26 cellular contexts compared by ENCODE assay signal in genomic region chr5:78622302-78622971, GRCh38. TPM values are rescaled to one million over a fixed set of nuclear protein-coding genes. Genes with fewer than 3 reads are reported as not detected.
"Had no signal": no experiment of that assay in that cellular context is flagged by ENCODE, and none has a peak within 500 bp of the region (broad histone marks: within the 10 kb centered on the region; RNA-seq: fewer than 3 reads in every experiment).

No MANE protein-coding gene starts in this region.

- H3K27me3 ChIP-seq: testis had no signal

- H3K9me3 ChIP-seq: testis had no signal

- H3K4me3 Mint-ChIP-seq: activated CD8-positive, alpha-beta T cell treated with anti-CD3 and anti-CD28 coated beads, Interleukin-2, amount 10 ng/mL, durations not matched to agents 7 days and 5 days; activated T-helper 1 cell treated with anti-CD3 and anti-CD28 coated beads, Interleukin-12 subunit alpha, Interleukin-12 subunit beta, Interleukin-2, Interleukin-4 antibody, amounts not matched to agents 30 ng/mL and 10 ng/mL and 1 ng/mL, durations not matched to agents 14 hours and 24 hours and 36 hours; brain; immature natural killer cell; natural killer cell treated with Interleukin-12 subunit alpha and Interleukin-12 subunit beta and Interleukin-15 and Interleukin-18, amount 100 ng/mL, for 72 hours; stimulated activated naive B cell treated with anti-CD40 and anti-IgM and Interleukin-4, amounts not matched to agents 10 μg/mL and 1 μg/mL and 100 μg/mL, for 72 hours; type B pancreatic cell had no signal

- H3K27ac ChIP-seq: left ventricle myocardium inferior, testis, WERI-Rb-1 had no signal

- FAIRE-seq: colon, endothelial cell of umbilical vein had no signal

- H3K27me3 Mint-ChIP-seq: stimulated activated naive B cell treated with anti-CD40 and anti-IgM and Interleukin-4, amounts not matched to agents 10 μg/mL and 1 μg/mL and 100 μg/mL, for 72 hours had no signal

- H3K4me3 ChIP-seq: left ventricle myocardium inferior, testis had no signal

- ATAC-seq: activated CD8-positive, alpha-beta T cell treated with anti-CD3 and anti-CD28 coated beads, Interleukin-2, amount 10 ng/mL, durations not matched to agents 7 days and 5 days; esophagus mucosa; natural killer cell treated with Interleukin-12 subunit alpha and Interleukin-12 subunit beta and Interleukin-15 and Interleukin-18, amount 100 ng/mL, for 72 hours; stimulated activated naive B cell treated with anti-CD40 and anti-IgM and Interleukin-4, amounts not matched to agents 10 μg/mL and 1 μg/mL and 100 μg/mL, for 72 hours had no signal

- H3K36me3 Mint-ChIP-seq: immature natural killer cell; natural killer cell treated with Interleukin-12 subunit alpha and Interleukin-12 subunit beta and Interleukin-15 and Interleukin-18, amount 100 ng/mL, for 72 hours had no signal

- DNase-seq: activated CD4-positive, alpha-beta T cell treated with anti-CD3 and anti-CD28 coated beads for 1 hour; activated CD4-positive, alpha-beta T cell treated with anti-CD3 and anti-CD28 coated beads, Interleukin-2, amount 50 U/mL, for 1 hour; activated CD8-positive, alpha-beta T cell treated with anti-CD3 and anti-CD28 coated beads, Interleukin-2, amount 10 ng/mL, durations not matched to agents 7 days and 5 days; activated gamma-delta T cell; activated naive CD4-positive, alpha-beta T cell treated with anti-CD3 and anti-CD28 coated beads, Interleukin-2, amount 50 U/mL, for 16 hours; anterior cingulate cortex; central memory CD4-positive, alpha-beta T cell; effector memory CD4-positive, alpha-beta T cell; foreskin melanocyte; immature natural killer cell; left ventricle myocardium inferior; occipital lobe; posterior cingulate gyrus; stimulated activated CD4-positive, alpha-beta T cell treated with anti-CD3 and anti-CD28 coated beads, Interleukin-2, amount 100 ng/mL, for 48 hours; stimulated activated CD8-positive, alpha-beta memory T cell treated with anti-CD3 and anti-CD28 coated beads, Interleukin-4, amount 100 ng/mL, for 48 hours; stimulated activated naive B cell treated with anti-CD40 and anti-IgM and Interleukin-4, amounts not matched to agents 10 μg/mL and 1 μg/mL and 100 μg/mL, for 72 hours; testis; WERI-Rb-1 had no signal

- H3K9me3 Mint-ChIP-seq: activated T-helper 1 cell treated with anti-CD3 and anti-CD28 coated beads, Interleukin-12 subunit alpha, Interleukin-12 subunit beta, Interleukin-2, Interleukin-4 antibody, amounts not matched to agents 30 ng/mL and 10 ng/mL and 1 ng/mL, durations not matched to agents 14 hours and 24 hours and 36 hours; natural killer cell treated with Interleukin-12 subunit alpha and Interleukin-12 subunit beta and Interleukin-15 and Interleukin-18, amount 100 ng/mL, for 72 hours; stimulated activated naive B cell treated with anti-CD40 and anti-IgM and Interleukin-4, amounts not matched to agents 10 μg/mL and 1 μg/mL and 100 μg/mL, for 72 hours had no signal

- H3K27ac Mint-ChIP-seq: activated CD8-positive, alpha-beta T cell treated with anti-CD3 and anti-CD28 coated beads, Interleukin-2, amount 10 ng/mL, durations not matched to agents 7 days and 5 days; activated T-helper 1 cell treated with anti-CD3 and anti-CD28 coated beads, Interleukin-12 subunit alpha, Interleukin-12 subunit beta, Interleukin-2, Interleukin-4 antibody, amounts not matched to agents 30 ng/mL and 10 ng/mL and 1 ng/mL, durations not matched to agents 14 hours and 24 hours and 36 hours; immature natural killer cell; natural killer cell treated with Interleukin-12 subunit alpha and Interleukin-12 subunit beta and Interleukin-15 and Interleukin-18, amount 100 ng/mL, for 72 hours; stimulated activated naive B cell treated with anti-CD40 and anti-IgM and Interleukin-4, amounts not matched to agents 10 μg/mL and 1 μg/mL and 100 μg/mL, for 72 hours had no signal

RNA-seq across cellular contexts. Expression of gene LHFPL2, which starts 26.1 kb away (rescaled TPM):
- total RNA-seq: T-helper 2 cell treated with Interferon-gamma antibody and Interleukin-4, amounts not matched to agents 100 ng/mL and 5 ng/mL, for 36 hours had no signal
